In genomic region chr3:24588568-24588967, GRCh38 we compare ENCODE assay signal across 14 cellular contexts.
"Had no signal": no experiment of that assay in that cellular context is flagged by ENCODE, and none has a peak within 500 bp of the region (broad histone marks: within the 10 kb centered on the region; RNA-seq: fewer than 3 reads in every experiment).

No MANE protein-coding gene starts in this region.

- H3K4me1 ChIP-seq: left lung, testis had no signal

- H3K9me3 ChIP-seq: left lung, testis had no signal

- H3K4me3 ChIP-seq: coronary artery, left lung, testis had no signal

- DNase-seq: activated CD4-positive, alpha-beta T cell treated with anti-CD3 and anti-CD28 coated beads, Interleukin-2, amount 50 U/mL, for 1 hour; activated CD8-positive, alpha-beta memory T cell treated with anti-CD3 and anti-CD28 coated beads for 24 hours; activated naive CD8-positive, alpha-beta T cell treated with anti-CD3 and anti-CD28 coated beads, Interleukin-2, amount 10 ng/mL, durations not matched to agents 7 days and 5 days; brain microvascular endothelial cell; effector CD8-positive, alpha-beta T cell; islet precursor cell; left lung; mesenchymal stem cell; nucleus accumbens; posterior cingulate gyrus; right cardiac atrium; testis had no signal

- H3K27me3 ChIP-seq: left lung, testis had no signal

- ATAC-seq: left lung; natural killer cell treated with Interleukin-12 subunit alpha and Interleukin-12 subunit beta and Interleukin-15 and Interleukin-18, amount 100 ng/mL, for 72 hours had no signal

- H3K36me3 ChIP-seq: brain microvascular endothelial cell, left lung had no signal

- H3K27ac ChIP-seq: brain microvascular endothelial cell, coronary artery, left lung, testis had no signal
